Comparison of ENCODE assay signal across 27 cellular contexts in genomic region chr12:130957304-130957621, GRCh38. TPM values are rescaled to one million over a fixed set of nuclear protein-coding genes. Genes with fewer than 3 reads are reported as not detected.
"Had no signal": no experiment of that assay in that cellular context is flagged by ENCODE, and none has a peak within 500 bp of the region (broad histone marks: within the 10 kb centered on the region; RNA-seq: fewer than 3 reads in every experiment).

No MANE protein-coding gene starts in this region.

- H3K4me1 Mint-ChIP-seq: stimulated activated effector memory CD8-positive, alpha-beta T cell treated with anti-CD3 and anti-CD28 coated beads, Interleukin-12 subunit alpha, Interleukin-12 subunit beta, amount 100 ng/mL, for 72 hours had no signal

- FAIRE-seq: islet of Langerhans, kidney had no signal

- DNase-seq: hypothalamus; immature natural killer cell; kidney; left colon; left lung; midbrain; mucosa of descending colon; naive thymus-derived CD4-positive, alpha-beta T cell; ovary; spleen; stimulated activated CD4-positive, alpha-beta T cell treated with anti-CD3 and anti-CD28 coated beads, Interleukin-1b, Interleukin-23, amount 100 ng/mL, for 48 hours; stimulated activated CD4-positive, alpha-beta T cell treated with anti-CD3 and anti-CD28 coated beads, Interleukin-2, amount 100 ng/mL, for 48 hours; stimulated activated naive CD4-positive, alpha-beta T cell; tibial artery; trophoblast cell; upper lobe of right lung had no signal

- H3K36me3 ChIP-seq: left lung, ovary, spleen, suprapubic skin, thoracic aorta, tibial artery, upper lobe of right lung had no signal

- H3K27me3 ChIP-seq: ovary, right atrium auricular region, tibial artery, upper lobe of right lung had no signal

- H3K27ac Mint-ChIP-seq: immature natural killer cell; memory B cell; naive thymus-derived CD4-positive, alpha-beta T cell; natural killer cell treated with Interleukin-12 subunit alpha and Interleukin-12 subunit beta and Interleukin-15 and Interleukin-18, amount 100 ng/mL, for 72 hours; progenitor cell of endocrine pancreas; stimulated activated effector memory CD8-positive, alpha-beta T cell treated with anti-CD3 and anti-CD28 coated beads, Interleukin-12 subunit alpha, Interleukin-12 subunit beta, amount 100 ng/mL, for 72 hours; stimulated activated naive CD8-positive, alpha-beta T cell treated with anti-CD3 and anti-CD28 coated beads, Interleukin-15, Interleukin-2, amounts not matched to agents 100 ng/mL and 50 ng/mL, for 24 hours had no signal

- H3K36me3 Mint-ChIP-seq: immature natural killer cell; memory B cell; naive thymus-derived CD4-positive, alpha-beta T cell; natural killer cell treated with Interleukin-12 subunit alpha and Interleukin-12 subunit beta and Interleukin-15 and Interleukin-18, amount 100 ng/mL, for 72 hours; stimulated activated effector memory CD8-positive, alpha-beta T cell treated with anti-CD3 and anti-CD28 coated beads, Interleukin-12 subunit alpha, Interleukin-12 subunit beta, amount 100 ng/mL, for 72 hours had no signal

- H3K9me3 Mint-ChIP-seq: immature natural killer cell; memory B cell; naive thymus-derived CD4-positive, alpha-beta T cell; natural killer cell treated with Interleukin-12 subunit alpha and Interleukin-12 subunit beta and Interleukin-15 and Interleukin-18, amount 100 ng/mL, for 72 hours; stimulated activated effector memory CD8-positive, alpha-beta T cell treated with anti-CD3 and anti-CD28 coated beads, Interleukin-12 subunit alpha, Interleukin-12 subunit beta, amount 100 ng/mL, for 72 hours; stimulated activated naive CD8-positive, alpha-beta T cell treated with anti-CD3 and anti-CD28 coated beads, Interleukin-15, Interleukin-2, amounts not matched to agents 100 ng/mL and 50 ng/mL, for 24 hours had no signal

- ATAC-seq: left colon; left lung; mucosa of descending colon; naive thymus-derived CD4-positive, alpha-beta T cell; natural killer cell treated with Interleukin-12 subunit alpha and Interleukin-12 subunit beta and Interleukin-15 and Interleukin-18, amount 100 ng/mL, for 72 hours; stimulated activated effector memory CD8-positive, alpha-beta T cell treated with anti-CD3 and anti-CD28 coated beads, Interleukin-12 subunit alpha, Interleukin-12 subunit beta, amount 100 ng/mL, for 72 hours; upper lobe of right lung had no signal

- H3K4me3 ChIP-seq: left lung, mucosa of descending colon, ovary, skin epidermis, spleen, thoracic aorta, tibial artery had no signal

- H3K27ac ChIP-seq: ovary, skin epidermis, spleen, suprapubic skin, thoracic aorta, tibial artery, upper lobe of right lung had no signal

- H3K9me3 ChIP-seq: left lung, mucosa of descending colon, ovary, right atrium auricular region, spleen, suprapubic skin, thoracic aorta, tibial artery, upper lobe of right lung had no signal

- H3K4me3 Mint-ChIP-seq: immature natural killer cell; memory B cell; naive thymus-derived CD4-positive, alpha-beta T cell; natural killer cell treated with Interleukin-12 subunit alpha and Interleukin-12 subunit beta and Interleukin-15 and Interleukin-18, amount 100 ng/mL, for 72 hours; stimulated activated effector memory CD8-positive, alpha-beta T cell treated with anti-CD3 and anti-CD28 coated beads, Interleukin-12 subunit alpha, Interleukin-12 subunit beta, amount 100 ng/mL, for 72 hours; stimulated activated naive CD8-positive, alpha-beta T cell treated with anti-CD3 and anti-CD28 coated beads, Interleukin-15, Interleukin-2, amounts not matched to agents 100 ng/mL and 50 ng/mL, for 24 hours had no signal

RNA-seq across cellular contexts. Expression of gene ADGRD1, which starts 3.6 kb away (rescaled TPM):
- total RNA-seq: natural killer cell treated with Interleukin-12 subunit alpha and Interleukin-12 subunit beta and Interleukin-15 and Interleukin-18, amount 100 ng/mL, for 72 hours; pulmonary artery endothelial cell had no signal
- polyA plus RNA-seq: immature natural killer cell; naive thymus-derived CD4-positive, alpha-beta T cell had no signal
